ENCODE assay signal across 12 cellular contexts in genomic region chr18:57428221-57429150, GRCh38. TPM values are rescaled to one million over a fixed set of nuclear protein-coding genes. Genes with fewer than 3 reads are reported as not detected.
DNase-seq lines count a peak whose midpoint lies in the region; ATAC-seq and TF ChIP-seq lines count a peak whose summit lies in the region.
"Had no signal": no experiment of that assay in that cellular context is flagged by ENCODE, and none has a peak within 500 bp of the region (broad histone marks: within the 10 kb centered on the region; RNA-seq: fewer than 3 reads in every experiment).

No MANE protein-coding gene starts in this region.

- peak overlapping the region in 8 of 10 donors; percentile 38 to 69 (median 60) for H3K4me3 Mint-ChIP-seq in naive thymus-derived CD4-positive, alpha-beta T cell

- POLR2A ChIA-PET in naive thymus-derived CD4-positive, alpha-beta T cell (lab: Charles Lee): no interaction called here

- peak overlapping the region; percentile 77 to 97 for H3K9ac ChIP-seq in duodenal mucosa (ENCODE audit: low read depth in 1 of 2, low read length in 2 of 2)

- peaks cover 46 to 100% (median 100%) of the 10 kb centered on the region in 7 donors for H3K27me3 ChIP-seq in heart right ventricle
- H3K27me3 ChIP-seq in duodenal mucosa (ENCODE audit: control insufficient read depth in 1 of 2, insufficient read depth in 2 of 2, low read length in 2 of 2): peaks cover 19 to 25% of the 10 kb centered on the region in 2 donors
- H3K27me3 ChIP-seq in naive thymus-derived CD4-positive, alpha-beta T cell (ENCODE audit: control insufficient read depth in 2 of 2, insufficient read depth in 2 of 2, low read length in 2 of 2): peaks cover 2 to 42% of the 10 kb centered on the region in 2 donors
- H3K27me3 ChIP-seq in upper lobe of left lung: peaks cover 0 to 52% (median 27%) of the 10 kb centered on the region in 4 donors
- peaks cover 24 to 81% of the 10 kb centered on the region in 2 donors for H3K27me3 ChIP-seq in uterus

- H3K4me3 ChIP-seq in heart right ventricle (peak overlapping the region in 8 of 10 donors; percentile 20 to 44 (median 36)), duodenal mucosa (ENCODE audit: low read depth in 1 of 2, low read length in 2 of 2) (peak overlapping the region; percentile 82 to 95), upper lobe of left lung (peak overlapping the region in 3 of 4 donors; percentile 22 to 42 (median 40)), uterus (no peak overlapping the region)
- H3K4me3 ChIP-seq in naive thymus-derived CD4-positive, alpha-beta T cell (ENCODE audit: low read length): no peak overlapping the region

- ATAC-seq in heart right ventricle (peak in 3 of 8 donors; percentile 29 to 38 (median 34)), left ventricle myocardium superior (no peak), upper lobe of left lung (ENCODE audit: low FRiP score in 2 of 2) (peak in 1 of 2 donors; percentile 36)
- ATAC-seq in naive thymus-derived CD4-positive, alpha-beta T cell: no peak

- intact Hi-C loops in heart right ventricle (cut with DNase I) (no loop called here), left ventricle myocardium superior (cut with micrococcal nuclease) (no loop called here), uterus (cut with DNase I; ENCODE audit: low total_unique reads) (no loop called here)
- intact Hi-C loops in naive thymus-derived CD4-positive, alpha-beta T cell (cut with micrococcal nuclease): no loop called here

- TF ChIP-seq CTCF in heart right ventricle (IDR thresholded peaks at IDR 0.05) (no peak), upper lobe of left lung (IDR thresholded peaks at IDR 0.05) (no peak), uterus (IDR thresholded peaks at IDR 0.05) (no peak)

- H3K36me3 Mint-ChIP-seq in naive thymus-derived CD4-positive, alpha-beta T cell: peaks cover 0 to 9% (median 3%) of the 10 kb centered on the region in 5 donors
- H3K36me3 Mint-ChIP-seq: T-cell had no signal

- peaks cover 9 to 23% (median 13%) of the 10 kb centered on the region in 7 donors for H3K4me1 Mint-ChIP-seq in naive thymus-derived CD4-positive, alpha-beta T cell

- H3K27me3 Mint-ChIP-seq in naive thymus-derived CD4-positive, alpha-beta T cell: peaks cover 69 to 85% (median 81%) of the 10 kb centered on the region in 5 donors

- CTCF ChIA-PET in naive thymus-derived CD4-positive, alpha-beta T cell (lab: Charles Lee): no interaction called here

- no peak for TF ChIP-seq POLR2A in upper lobe of left lung (IDR thresholded peaks at IDR 0.05)
- TF ChIP-seq POLR2A in uterus (IDR thresholded peaks at IDR 0.05): no peak

- no peaks in the 10 kb centered on the region for H3K36me3 ChIP-seq in heart right ventricle
- no peaks in the 10 kb centered on the region for H3K36me3 ChIP-seq in duodenal mucosa (ENCODE audit: control insufficient read depth in 1 of 2, insufficient read depth in 2 of 2, low read length in 2 of 2)
- H3K36me3 ChIP-seq in naive thymus-derived CD4-positive, alpha-beta T cell (ENCODE audit: control insufficient read depth in 2 of 3, insufficient read depth in 3 of 3, low read length in 3 of 3): no peaks in the 10 kb centered on the region
- H3K36me3 ChIP-seq in upper lobe of left lung: no peaks in the 10 kb centered on the region
- H3K36me3 ChIP-seq in uterus: no peaks in the 10 kb centered on the region

- H3K4me1 ChIP-seq in heart right ventricle (peaks cover 0 to 23% (median 5%) of the 10 kb centered on the region in 9 donors), duodenal mucosa (ENCODE audit: control insufficient read depth in 1 of 2, insufficient read depth in 2 of 2, low read length in 2 of 2) (peaks cover 0 to 5% of the 10 kb centered on the region in 2 donors), upper lobe of left lung (peaks cover 2 to 27% (median 16%) of the 10 kb centered on the region in 4 donors), uterus (peaks cover 0 to 8% of the 10 kb centered on the region in 2 donors)
- peaks cover 3 to 5% of the 10 kb centered on the region in 2 donors for H3K4me1 ChIP-seq in naive thymus-derived CD4-positive, alpha-beta T cell (ENCODE audit: control insufficient read depth in 2 of 2, insufficient read depth in 2 of 2, low read length in 2 of 2)
- H3K4me1 ChIP-seq: foreskin keratinocyte had no signal

- H3K27ac ChIP-seq in heart right ventricle (no peak overlapping the region), duodenal mucosa (ENCODE audit: low read depth, low read length) (peak overlapping the region; percentile 75), upper lobe of left lung (no peak overlapping the region), uterus (no peak overlapping the region)
- H3K27ac ChIP-seq in naive thymus-derived CD4-positive, alpha-beta T cell (ENCODE audit: low read depth, low read length): no peak overlapping the region
- H3K27ac ChIP-seq: foreskin keratinocyte, tibial nerve had no signal

- peak overlapping the region in 1 of 9 donors; percentile 59 for H3K27ac Mint-ChIP-seq in naive thymus-derived CD4-positive, alpha-beta T cell
- H3K27ac Mint-ChIP-seq: T-cell had no signal

- no peak for TF ChIP-seq EP300 in upper lobe of left lung (IDR thresholded peaks at IDR 0.05)

- peaks cover 0 to 64% (median 22%) of the 10 kb centered on the region in 11 donors for H3K9me3 Mint-ChIP-seq in naive thymus-derived CD4-positive, alpha-beta T cell

- whole genome bisulfite sequencing in heart right ventricle, 2 donors: 3 to 7% methylated on average over 99 of the region's 99 CpGs
- whole genome bisulfite sequencing in upper lobe of left lung, 2 donors: 14 to 16% methylated on average over 24 to 85 of the region's 99 CpGs

- DNase-seq in heart right ventricle (no peak), left ventricle myocardium superior (no peak), upper lobe of left lung (peak in 1 of 2 donors; percentile 84), uterus (no peak), NCI-H2081 treated with DMSO at 0.1 percent for 48 hours (lab: John Stamatoyannopoulos, UW) (no peak), NCI-H446 (lab: John Stamatoyannopoulos, UW) (no peak)
- no peak for DNase-seq in naive thymus-derived CD4-positive, alpha-beta T cell
- DNase-seq: activated CD8-positive, alpha-beta memory T cell treated with anti-CD3 and anti-CD28 coated beads, Interleukin-2, amount 50 U/mL, for 48 hours; foreskin keratinocyte; T-cell had no signal

- H3K9me3 ChIP-seq in heart right ventricle: no peaks in the 10 kb centered on the region
- no peaks in the 10 kb centered on the region for H3K9me3 ChIP-seq in duodenal mucosa (ENCODE audit: control insufficient read depth in 1 of 2, low read length in 2 of 2)
- peaks cover 0 to 13% (median 0%) of the 10 kb centered on the region in 3 experiments for H3K9me3 ChIP-seq in naive thymus-derived CD4-positive, alpha-beta T cell (ENCODE audit: control insufficient read depth in 2 of 3, low read length in 3 of 3)
- peaks cover 0 to 16% (median 7%) of the 10 kb centered on the region in 4 donors for H3K9me3 ChIP-seq in upper lobe of left lung
- no peaks in the 10 kb centered on the region for H3K9me3 ChIP-seq in uterus

RNA-seq across cellular contexts. Expression of gene ONECUT2, which starts 6.7 kb away (rescaled TPM):
- total RNA-seq in heart right ventricle (under 1 TPM in 8 of 10 donors, not detected in 2; 0.05 to 0.53 (median 0.16) TPM), left ventricle myocardium superior (0.02 TPM), upper lobe of left lung (under 1 TPM in 3 of 6 donors, not detected in 3; 0.06 to 0.24 (median 0.10) TPM), uterus (under 1 TPM in 1 of 4 donors, not detected in 3; 0.07 TPM)
- under 1 TPM in 1 of 2 donors, not detected in 1; under 0.01 TPM for polyA plus RNA-seq in heart right ventricle
- not detected for total RNA-seq in naive thymus-derived CD4-positive, alpha-beta T cell
- polyA plus RNA-seq in naive thymus-derived CD4-positive, alpha-beta T cell: not detected

Comparison
In these comparisons a context has a peak if more than half of its experiments do, and no peak if none do; other contexts are left out.
1. H3K4me3 ChIP-seq: peak in heart right ventricle (8 of 10), duodenal mucosa (2 of 2) and upper lobe of left lung (3 of 4); none in naive thymus-derived CD4-positive, alpha-beta T cell (single experiment) and uterus (0 of 2).